ENCODE assay signal across 8 cellular contexts in the genomic region with DNA sequence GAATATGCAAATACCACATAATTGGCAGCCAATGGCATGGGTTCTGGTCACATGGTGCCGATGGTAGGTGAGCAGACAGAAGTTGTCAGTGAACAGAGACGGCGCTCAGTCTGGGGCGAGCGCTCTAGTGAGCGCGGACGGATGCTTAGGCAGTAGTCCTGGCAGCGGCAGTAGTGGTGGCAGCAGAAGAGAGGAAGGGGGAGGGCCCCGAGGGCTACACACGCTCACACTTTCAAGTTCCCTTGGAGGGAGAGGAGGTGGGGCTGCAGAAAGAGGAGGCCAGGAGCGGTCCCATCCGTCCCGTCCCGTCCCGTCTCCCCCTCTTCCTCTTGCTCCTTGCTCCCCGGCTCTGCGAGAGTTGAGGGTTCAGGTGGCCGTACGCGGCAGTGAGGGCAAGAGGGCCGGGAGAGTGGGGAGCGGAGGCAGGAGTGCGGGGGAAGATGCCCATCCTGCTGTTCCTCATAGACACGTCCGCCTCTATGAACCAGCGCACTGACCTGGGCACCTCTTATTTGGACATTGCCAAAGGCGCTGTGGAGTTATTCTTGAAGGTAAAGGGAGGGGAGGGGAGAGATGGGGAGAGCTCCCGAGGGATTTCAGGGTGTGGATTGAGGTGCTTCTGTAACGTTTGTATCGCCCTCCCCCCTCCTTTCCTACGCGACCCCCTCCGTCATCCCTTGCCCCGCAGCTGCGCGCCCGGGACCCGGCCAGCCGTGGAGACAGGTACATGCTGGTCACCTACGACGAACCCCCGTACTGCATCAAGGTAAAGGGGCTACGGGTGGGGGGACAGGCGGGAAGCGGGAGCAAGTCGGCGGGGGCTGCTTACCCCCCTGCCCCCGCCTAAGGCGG. TPM values are rescaled to one million over a fixed set of nuclear protein-coding genes. Genes with fewer than 3 reads are reported as not detected.
DNase-seq lines count a peak whose midpoint lies in the region; ATAC-seq and TF ChIP-seq lines count a peak whose summit lies in the region.

A gene with protein sequence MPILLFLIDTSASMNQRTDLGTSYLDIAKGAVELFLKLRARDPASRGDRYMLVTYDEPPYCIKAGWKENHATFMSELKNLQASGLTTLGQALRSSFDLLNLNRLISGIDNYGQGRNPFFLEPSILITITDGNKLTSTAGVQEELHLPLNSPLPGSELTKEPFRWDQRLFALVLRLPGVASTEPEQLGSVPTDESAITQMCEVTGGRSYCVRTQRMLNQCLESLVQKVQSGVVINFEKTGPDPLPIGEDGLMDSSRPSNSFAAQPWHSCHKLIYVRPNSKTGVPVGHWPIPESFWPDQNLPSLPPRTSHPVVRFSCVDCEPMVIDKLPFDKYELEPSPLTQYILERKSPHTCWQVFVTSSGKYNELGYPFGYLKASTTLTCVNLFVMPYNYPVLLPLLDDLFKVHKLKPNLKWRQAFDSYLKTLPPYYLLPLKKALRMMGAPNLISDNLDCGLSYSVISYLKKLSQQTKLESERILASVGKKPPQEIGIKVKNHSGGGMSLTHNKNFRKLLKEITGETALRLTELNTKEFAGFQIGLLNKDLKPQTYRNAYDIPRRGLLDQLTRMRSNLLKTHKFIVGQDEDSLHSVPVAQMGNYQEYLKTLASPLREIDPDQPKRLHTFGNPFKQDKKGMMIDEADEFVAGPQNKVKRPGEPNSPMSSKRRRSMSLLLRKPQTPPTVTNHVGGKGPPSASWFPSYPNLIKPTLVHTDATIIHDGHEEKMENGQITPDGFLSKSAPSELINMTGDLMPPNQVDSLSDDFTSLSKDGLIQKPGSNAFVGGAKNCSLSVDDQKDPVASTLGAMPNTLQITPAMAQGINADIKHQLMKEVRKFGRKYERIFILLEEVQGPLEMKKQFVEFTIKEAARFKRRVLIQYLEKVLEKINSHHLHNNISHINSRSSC (plus strand): TSS at position 108 of the 852 bp plus-strand sequence. CDS start 333 bp downstream, at position 441.

- DNase-seq in AG09309 (ENCODE audit: low read depth), result peak; percentile 67
- peak; percentile 69 for DNase-seq in NCI-H526 treated with DMSO at 0.1 percent for 48 hours (lab: John Stamatoyannopoulos, UW)
- DNase-seq in activated CD4-positive, alpha-beta memory T cell treated with anti-CD3 and anti-CD28 coated beads for 36 hours, result peak; percentile 91
- DNase-seq in dermis microvascular lymphatic vessel endothelial cell (ENCODE audit: low read depth in 2 of 2), result peak; percentile 16 to 86
- peak; percentile 90 to 96 for DNase-seq in lower leg skin (ENCODE audit: low spot score in 2 of 2)
- peak; percentile 59 to 69 for DNase-seq in stimulated activated CD4-positive, alpha-beta T cell treated with anti-CD3 and anti-CD28 coated beads, Interleukin-4, amount 100 ng/mL, for 48 hours (ENCODE audit: low read depth in 2 of 2)

- POLR2A ChIA-PET in activated CD4-positive, alpha-beta memory T cell treated with anti-CD3 and anti-CD28 coated beads for 36 hours (lab: Charles Lee), result interaction anchor here (0.6 kb wide), 1 partner anchor 91 kb away, joined by 3 read pairs; no protein-coding TSS in a partner anchor

- CTCF ChIA-PET in activated CD4-positive, alpha-beta memory T cell treated with anti-CD3 and anti-CD28 coated beads for 36 hours (lab: Charles Lee), result no interaction called here

- TF ChIP-seq CTCF in AG09309 (IDR thresholded peaks at IDR 0.05; ENCODE audit: control insufficient read depth, insufficient read depth, low read depth, low read length, missing control alignments) (no peak), lower leg skin (IDR thresholded peaks at IDR 0.05) (no peak)

- peak within 1 kb of the TSS; percentile 99 for H3K4me3 Mint-ChIP-seq in activated CD4-positive, alpha-beta memory T cell treated with anti-CD3 and anti-CD28 coated beads for 36 hours

- peak in 1 of 2 donors; percentile 66 for TF ChIP-seq POLR2A in lower leg skin (IDR thresholded peaks at IDR 0.05)

- ATAC-seq in GM18909 (IDR thresholded peaks at IDR 0.05; ENCODE audit: poor library complexity, unreplicated experiment) (peak; percentile 83), HG03159 (IDR thresholded peaks at IDR 0.05; ENCODE audit: unreplicated experiment) (peak; percentile 79)

- WGBS in lower leg skin, 2 donors, result 0 to 42% methylated on average over 27 to 44 of the region's 50 CpGs

- H3K4me3 ChIP-seq in AG09309 (ENCODE audit: control insufficient read depth, low read depth, low read length) (peak within 1 kb of the TSS; percentile 72), lower leg skin (ENCODE audit: low read depth, poor library complexity, severe bottlenecking) (peak within 1 kb of the TSS; percentile 48)

- no peaks in the 10 kb centered on the region for H3K9me3 Mint-ChIP-seq in activated CD4-positive, alpha-beta memory T cell treated with anti-CD3 and anti-CD28 coated beads for 36 hours

- H3K4me1 Mint-ChIP-seq in activated CD4-positive, alpha-beta memory T cell treated with anti-CD3 and anti-CD28 coated beads for 36 hours (ENCODE audit: low read depth), result peaks cover 33% of the 10 kb centered on the region

- H3K36me3 Mint-ChIP-seq in activated CD4-positive, alpha-beta memory T cell treated with anti-CD3 and anti-CD28 coated beads for 36 hours, result peaks cover 11% of the 10 kb centered on the region

- H3K27me3 Mint-ChIP-seq in activated CD4-positive, alpha-beta memory T cell treated with anti-CD3 and anti-CD28 coated beads for 36 hours, result peaks cover 2% of the 10 kb centered on the region

- H3K27ac Mint-ChIP-seq in activated CD4-positive, alpha-beta memory T cell treated with anti-CD3 and anti-CD28 coated beads for 36 hours, result peak within 1 kb of the TSS; percentile 100

- intact Hi-C loops in activated CD4-positive, alpha-beta memory T cell treated with anti-CD3 and anti-CD28 coated beads for 36 hours (cut with micrococcal nuclease), result loop anchor here (1.0 to 5.0 kb wide), 5 partner anchors 30 to 976 kb away; a partner anchor contains a TSS
- intact Hi-C loops in lower leg skin (cut with DNase I; ENCODE audit: low total_unique reads), result no loop called here

RNA-seq across cellular contexts. Expression of the gene that starts here (rescaled TPM):
- 10 to 100 TPM; 21.2 to 22.7 TPM for total RNA-seq in activated CD4-positive, alpha-beta memory T cell treated with anti-CD3 and anti-CD28 coated beads for 36 hours
- total RNA-seq in dermis microvascular lymphatic vessel endothelial cell (0.63 and 0.77 TPM in 2 replicates), lower leg skin (10 to 100 TPM in 1 of 4 donors, 1 to 10 TPM in 3; 7.4 to 10.8 (median 9.0) TPM)

Comparison
In these comparisons a context has a peak if more than half of its experiments do, and no peak if none do; other contexts are left out.
1. Peak in every context shown above with its lines: DNase-seq, ATAC-seq and H3K4me3 ChIP-seq.
2. Peak in DNase-seq in dermis microvascular lymphatic vessel endothelial cell; RNA of the gene not detected or under 1 TPM.